Comparison of ENCODE assay signal across 27 cellular contexts in genomic region chr16:1917056-1917664, GRCh38. TPM values are rescaled to one million over a fixed set of nuclear protein-coding genes. Genes with fewer than 3 reads are reported as not detected.
DNase-seq lines count a peak whose midpoint lies in the region; ATAC-seq and TF ChIP-seq lines count a peak whose summit lies in the region.
"Had no signal": no experiment of that assay in that cellular context is flagged by ENCODE, and none has a peak within 500 bp of the region (broad histone marks: within the 10 kb centered on the region; RNA-seq: fewer than 3 reads in every experiment).

No MANE protein-coding gene starts in this region.

- H2AFZ ChIP-seq in GM23338 (no peak overlapping the region; the same call in 1 of the 2 replicates), neuronal stem cell (ENCODE audit: low read length) (no peak overlapping the region)

- H2BK15ac ChIP-seq in neuronal stem cell (ENCODE audit: low read length) = peak overlapping the region; percentile 6

- peaks cover 27% of the 10 kb centered on the region for H3K4me1 ChIP-seq in GM23338 (ENCODE audit: insufficient read depth)
- H3K4me1 ChIP-seq in HUES6 (ENCODE audit: control insufficient read depth, insufficient read depth, low read length) = peaks cover 49% of the 10 kb centered on the region
- peaks cover 33 to 81% (median 36%) of the 10 kb centered on the region in 3 donors for H3K4me1 ChIP-seq in esophagus squamous epithelium
- peaks cover 18 to 40% of the 10 kb centered on the region in 2 donors for H3K4me1 ChIP-seq in neuronal stem cell (ENCODE audit: control insufficient read depth in 2 of 2, insufficient read depth in 1 of 2, low read depth in 1 of 2, low read length in 2 of 2)
- H3K4me1 ChIP-seq: SJSA1 had no signal

- TF ChIP-seq CTCF in GM23338 (conservative IDR thresholded peaks at IDR 0.05; ENCODE audit: low read depth in 2 of 2) = no peak
- no peak for TF ChIP-seq CTCF in esophagus squamous epithelium (IDR thresholded peaks at IDR 0.05)
- no peak for TF ChIP-seq CTCF in coronary artery (IDR thresholded peaks at IDR 0.05)

- H3K4ac ChIP-seq in neuronal stem cell (ENCODE audit: low read length) = no peak overlapping the region

- H2AK5ac ChIP-seq in neuronal stem cell (ENCODE audit: low read depth, low read length) = peak overlapping the region; percentile 16

- H3K4me3 ChIP-seq in GM23338 (peak overlapping the region; percentile 54), HUES6 (ENCODE audit: low read depth, low read length) (peak overlapping the region; percentile 49), esophagus squamous epithelium (peak overlapping the region; percentile 10 to 55 (median 52)), neuronal stem cell (ENCODE audit: low read length in 2 of 2) (no peak overlapping the region), coronary artery (no peak overlapping the region)
- H3K4me3 ChIP-seq: cardiac muscle cell, heart right ventricle, SJSA1, thoracic aorta had no signal

- H3K18ac ChIP-seq in neuronal stem cell (ENCODE audit: low read length) = peak overlapping the region; percentile 78

- intact Hi-C loops in esophagus squamous epithelium (cut with DNase I) = no loop called here
- intact Hi-C loops in activated CD4-positive, alpha-beta memory T cell treated with anti-CD3 and anti-CD28 coated beads for 36 hours (cut with micrococcal nuclease) = no loop called here

- H3K27ac ChIP-seq in GM23338 (ENCODE audit: low read depth) (no peak overlapping the region), HUES6 (ENCODE audit: low read depth, low read length) (no peak overlapping the region), esophagus squamous epithelium (peak overlapping the region in 2 of 4 donors; percentile 4 to 33), neuronal stem cell (replicated peaks; ENCODE audit: low read length) (no peak overlapping the region), coronary artery (no peak overlapping the region)
- H3K27ac ChIP-seq: cardiac muscle cell, heart right ventricle, SJSA1, thoracic aorta had no signal

- no peaks in the 10 kb centered on the region; the same call in 2 of the 3 replicates for H3K36me3 Mint-ChIP-seq in GM23338 (ENCODE audit: low read depth)
- H3K36me3 Mint-ChIP-seq in activated CD4-positive, alpha-beta memory T cell treated with anti-CD3 and anti-CD28 coated beads for 36 hours = no peaks in the 10 kb centered on the region
- H3K36me3 Mint-ChIP-seq: stimulated activated memory B cell treated with anti-CD40 and anti-IgM and Interleukin-4, amounts not matched to agents 10 μg/mL and 1 μg/mL and 100 μg/mL, for 72 hours had no signal

- H2BK12ac ChIP-seq in neuronal stem cell (ENCODE audit: low read length) = no peak overlapping the region

- CTCF ChIA-PET in activated CD4-positive, alpha-beta memory T cell treated with anti-CD3 and anti-CD28 coated beads for 36 hours (lab: Charles Lee) = interaction anchor here (0.9 kb wide), 1 partner anchor 135 kb away, joined by 3 read pairs; the partner anchor contains the start of genes NUBP2 and SPSB3

- 0 out of 2 replicates have a peak, but pooled peaks cover 6% of the 10 kb centered on the region for H3F3A ChIP-seq in GM23338 (replicated peaks; ENCODE audit: low read depth)

- no peak; the same call in 2 of the 3 replicates for ATAC-seq in GM23338
- ATAC-seq: activated T-cell treated with anti-CD3 and anti-CD28 coated beads, Interleukin-2, amount 50 U/mL, for 72 hours; heart right ventricle; stimulated activated memory B cell treated with anti-CD40 and anti-IgM and Interleukin-4, amounts not matched to agents 10 μg/mL and 1 μg/mL and 100 μg/mL, for 72 hours had no signal

- H3K14ac ChIP-seq in neuronal stem cell (ENCODE audit: low read length) = no peak overlapping the region

- WGBS in esophagus squamous epithelium, 2 donors = 0 to 2% methylated on average over 2 to 9 of the region's 22 CpGs
- no CpG with 5 or more reads among the region's 22 CpGs for WGBS in neuronal stem cell (ENCODE audit: extremely low coverage in 2 of 2, insufficient read length in 2 of 2, insufficient replicate concordance in 1 of 2), 2 donors

- TF ChIP-seq POLR2A in esophagus squamous epithelium (IDR thresholded peaks at IDR 0.05) = no peak

- peak overlapping the region; percentile 82 for H3K4me2 ChIP-seq in GM23338
- H3K4me2 ChIP-seq in neuronal stem cell (ENCODE audit: insufficient read depth, low read length, poor library complexity, severe bottlenecking) = peak overlapping the region; percentile 89

- H2BK5ac ChIP-seq in neuronal stem cell (ENCODE audit: low read length) = no peak overlapping the region

- H2BK120ac ChIP-seq in neuronal stem cell (ENCODE audit: low read depth, low read length) = no peak overlapping the region

- peaks cover 5% of the 10 kb centered on the region for H3K79me1 ChIP-seq in neuronal stem cell (ENCODE audit: low read depth, low read length)

- no peaks in the 10 kb centered on the region for H3K9me2 ChIP-seq in GM23338 (ENCODE audit: insufficient read depth)

- H3K27me3 ChIP-seq in GM23338 (ENCODE audit: insufficient read depth) = peaks cover 66% of the 10 kb centered on the region
- peaks cover 85% of the 10 kb centered on the region for H3K27me3 ChIP-seq in HUES6 (ENCODE audit: control insufficient read depth, insufficient read depth, low read length)
- peaks cover 11 to 90% (median 17%) of the 10 kb centered on the region in 4 donors for H3K27me3 ChIP-seq in esophagus squamous epithelium
- peaks cover 26 to 87% (median 46%) of the 10 kb centered on the region in 3 experiments for H3K27me3 ChIP-seq in neuronal stem cell (ENCODE audit: control insufficient read depth in 3 of 3, insufficient read depth in 3 of 3, low read depth in 1 of 3, low read length in 3 of 3)

- no peak overlapping the region for H3K27ac Mint-ChIP-seq in GM23338
- H3K27ac Mint-ChIP-seq in activated CD4-positive, alpha-beta memory T cell treated with anti-CD3 and anti-CD28 coated beads for 36 hours = no peak overlapping the region
- H3K27ac Mint-ChIP-seq: activated naive CD4-positive, alpha-beta T cell treated with anti-CD3 and anti-CD28 coated beads for 36 hours; activated T-cell treated with anti-CD3 and anti-CD28 coated beads, Interleukin-2, amount 50 U/mL, for 72 hours; progenitor cell of endocrine pancreas; stimulated activated memory B cell treated with anti-CD40 and anti-IgM and Interleukin-4, amounts not matched to agents 10 μg/mL and 1 μg/mL and 100 μg/mL, for 72 hours had no signal

- POLR2A ChIA-PET in activated CD4-positive, alpha-beta memory T cell treated with anti-CD3 and anti-CD28 coated beads for 36 hours (lab: Charles Lee) = no interaction called here

- H3K27me3 Mint-ChIP-seq in GM23338 (ENCODE audit: insufficient read depth, low read depth, poor library complexity) = peaks cover 75% of the 10 kb centered on the region
- peaks cover 45% of the 10 kb centered on the region for H3K27me3 Mint-ChIP-seq in activated CD4-positive, alpha-beta memory T cell treated with anti-CD3 and anti-CD28 coated beads for 36 hours

- H4K20me1 ChIP-seq in GM23338 (replicated peaks; ENCODE audit: insufficient read depth) = no peaks in the 10 kb centered on the region

- DNase-seq in GM23338 (ENCODE audit: low spot score) = no peak
- no peak for DNase-seq in esophagus squamous epithelium (lab: John Stamatoyannopoulos, UW)
- no peak for DNase-seq in neuronal stem cell (ENCODE audit: low spot score)
- DNase-seq in SW 1271 (lab: John Stamatoyannopoulos, UW) = no peak
- DNase-seq in coronary artery (ENCODE audit: low spot score) = no peak
- no peak for DNase-seq in NCI-H510A treated with DMSO at 0.1 percent for 48 hours (lab: John Stamatoyannopoulos, UW)
- no peak for DNase-seq in activated CD4-positive, alpha-beta memory T cell treated with anti-CD3 and anti-CD28 coated beads for 36 hours
- DNase-seq: activated CD4-positive, alpha-beta T cell treated with anti-CD3 and anti-CD28 coated beads for 4 hours; activated naive CD4-positive, alpha-beta T cell treated with anti-CD3 and anti-CD28 coated beads for 36 hours; activated T-cell treated with anti-CD3 and anti-CD28 coated beads, Interleukin-2, amount 50 U/mL, for 72 hours; amniotic stem cell; GOT3; heart right ventricle; KBM-7; MM.1S; NCI-H1436 had no signal

- H3K23ac ChIP-seq in neuronal stem cell (ENCODE audit: low read depth, low read length, poor library complexity) = peak overlapping the region; percentile 82

- H3K9me3 ChIP-seq in HUES6 (ENCODE audit: control insufficient read depth, insufficient read depth, low read depth, low read length) = no peaks in the 10 kb centered on the region
- H3K9me3 ChIP-seq in esophagus squamous epithelium = no peaks in the 10 kb centered on the region
- H3K9me3 ChIP-seq in neuronal stem cell (replicated peaks in 1 of 2; ENCODE audit: control insufficient read depth in 2 of 2, insufficient read depth in 1 of 2, low read depth in 1 of 2, low read length in 2 of 2) = no peaks in the 10 kb centered on the region
- H3K9me3 ChIP-seq: heart right ventricle, SJSA1, thoracic aorta had no signal

- H3K36me3 ChIP-seq in GM23338 (ENCODE audit: insufficient read depth) (no peaks in the 10 kb centered on the region), HUES6 (ENCODE audit: control insufficient read depth, insufficient read depth, low read length) (no peaks in the 10 kb centered on the region), esophagus squamous epithelium (no peaks in the 10 kb centered on the region), neuronal stem cell (replicated peaks in 1 of 2; ENCODE audit: control insufficient read depth in 2 of 2, insufficient read depth in 2 of 2, low read length in 2 of 2) (no peaks in the 10 kb centered on the region)
- H3K36me3 ChIP-seq: cardiac muscle cell, heart right ventricle, SJSA1, thoracic aorta had no signal

- peaks cover 31% of the 10 kb centered on the region for H3K4me1 Mint-ChIP-seq in GM23338
- H3K4me1 Mint-ChIP-seq in activated CD4-positive, alpha-beta memory T cell treated with anti-CD3 and anti-CD28 coated beads for 36 hours (ENCODE audit: low read depth) = no peaks in the 10 kb centered on the region

- H3K9ac ChIP-seq in HUES6 (ENCODE audit: low read length) (no peak overlapping the region), neuronal stem cell (ENCODE audit: low read depth, low read length, poor library complexity) (no peak overlapping the region)

- H3K9me3 Mint-ChIP-seq in GM23338 = no peaks in the 10 kb centered on the region
- no peaks in the 10 kb centered on the region for H3K9me3 Mint-ChIP-seq in activated CD4-positive, alpha-beta memory T cell treated with anti-CD3 and anti-CD28 coated beads for 36 hours
- H3K9me3 Mint-ChIP-seq: activated naive CD4-positive, alpha-beta T cell treated with anti-CD3 and anti-CD28 coated beads for 36 hours; activated T-cell treated with anti-CD3 and anti-CD28 coated beads, Interleukin-2, amount 50 U/mL, for 72 hours; neural crest cell; stimulated activated memory B cell treated with anti-CD40 and anti-IgM and Interleukin-4, amounts not matched to agents 10 μg/mL and 1 μg/mL and 100 μg/mL, for 72 hours had no signal

- peak overlapping the region; percentile 66 for H3K4me3 Mint-ChIP-seq in GM23338
- H3K4me3 Mint-ChIP-seq in activated CD4-positive, alpha-beta memory T cell treated with anti-CD3 and anti-CD28 coated beads for 36 hours = no peak overlapping the region
- H3K4me3 Mint-ChIP-seq: activated naive CD4-positive, alpha-beta T cell treated with anti-CD3 and anti-CD28 coated beads for 36 hours; activated T-cell treated with anti-CD3 and anti-CD28 coated beads, Interleukin-2, amount 50 U/mL, for 72 hours; neural crest cell; stimulated activated memory B cell treated with anti-CD40 and anti-IgM and Interleukin-4, amounts not matched to agents 10 μg/mL and 1 μg/mL and 100 μg/mL, for 72 hours had no signal

- H3K79me2 ChIP-seq in GM23338 (replicated peaks; ENCODE audit: insufficient read depth) = no peaks in the 10 kb centered on the region

- H4K91ac ChIP-seq in neuronal stem cell (ENCODE audit: low read depth, low read length, poor library complexity) = no peak overlapping the region

- H4K8ac ChIP-seq in neuronal stem cell (ENCODE audit: low read depth, low read length) = no peak overlapping the region

RNA-seq across cellular contexts. Expression of gene HS3ST6, which starts 1.1 kb away (rescaled TPM):
- total RNA-seq in GM23338 (2014; rRNA removed; shearing (Covaris generic)) = not detected in 2 replicates
- 0.17 and 0.21 TPM in 2 replicates for polyA plus RNA-seq in GM23338 (2016; fragmentation: Nextera tagmentation; extraction: Ambion mirVana)
- total RNA-seq in esophagus squamous epithelium = 1 to 10 TPM; 1.6 to 9.9 (median 6.3) TPM
- polyA plus RNA-seq in neuronal stem cell (2013, experiment 1 of 2) = 1.1 TPM
- 1.1 TPM for polyA plus RNA-seq in neuronal stem cell (2013, experiment 2 of 2)
- not detected for total RNA-seq in activated CD4-positive, alpha-beta memory T cell treated with anti-CD3 and anti-CD28 coated beads for 36 hours
- total RNA-seq: activated naive CD4-positive, alpha-beta T cell treated with anti-CD3 and anti-CD28 coated beads for 36 hours; activated T-cell treated with anti-CD3 and anti-CD28 coated beads, Interleukin-2, amount 50 U/mL, for 72 hours; cardiac muscle cell; Daoy; heart right ventricle; liver; mononuclear cell; neural crest cell; SJSA1; T-helper 1 cell treated with Interleukin-12 subunit alpha and Interleukin-12 subunit beta and Interleukin-4 antibody, amounts not matched to agents 30 ng/mL and 1 ng/mL, for 36 hours; thoracic aorta had no signal
- polyA plus RNA-seq: cardiac muscle cell, liver had no signal

RNA-seq across cellular contexts. Expression of gene MSRB1, which starts 25.8 kb away (rescaled TPM):
- total RNA-seq in GM23338 (2014; rRNA removed; shearing (Covaris generic)) = 23.9 and 31.3 TPM in 2 replicates
- polyA plus RNA-seq in GM23338 (2016; fragmentation: Nextera tagmentation; extraction: Ambion mirVana) = 29.6 and 30.4 TPM in 2 replicates
- total RNA-seq in esophagus squamous epithelium = 10 to 100 TPM; 20.1 to 36.4 (median 21.0) TPM
- polyA plus RNA-seq in neuronal stem cell (2013, experiment 1 of 2) = 18.8 TPM
- polyA plus RNA-seq in neuronal stem cell (2013, experiment 2 of 2) = 17.3 TPM
- total RNA-seq in activated CD4-positive, alpha-beta memory T cell treated with anti-CD3 and anti-CD28 coated beads for 36 hours = 10 to 100 TPM; 20.7 to 23.6 TPM

RNA-seq across cellular contexts. Expression of gene RPL3L, which starts 37.3 kb away (rescaled TPM):
- total RNA-seq in GM23338 (2014; rRNA removed; shearing (Covaris generic)) = 0.31 and 0.59 TPM in 2 replicates
- 0.68 and 1.1 TPM in 2 replicates for polyA plus RNA-seq in GM23338 (2016; fragmentation: Nextera tagmentation; extraction: Ambion mirVana)
- not detected for total RNA-seq in esophagus squamous epithelium
- polyA plus RNA-seq in neuronal stem cell (2013, experiment 1 of 2) = 0.06 TPM
- 0.04 TPM for polyA plus RNA-seq in neuronal stem cell (2013, experiment 2 of 2)
- not detected for total RNA-seq in activated CD4-positive, alpha-beta memory T cell treated with anti-CD3 and anti-CD28 coated beads for 36 hours
- total RNA-seq: activated naive CD4-positive, alpha-beta T cell treated with anti-CD3 and anti-CD28 coated beads for 36 hours; cardiac muscle cell; Daoy; liver; mononuclear cell; neural crest cell; progenitor cell of endocrine pancreas; SJSA1; T-helper 1 cell treated with Interleukin-12 subunit alpha and Interleukin-12 subunit beta and Interleukin-4 antibody, amounts not matched to agents 30 ng/mL and 1 ng/mL, for 36 hours; thoracic aorta had no signal

RNA-seq across cellular contexts. Expression of gene NDUFB10, which starts 42.2 kb away (rescaled TPM):
- 244 and 280 TPM in 2 replicates for total RNA-seq in GM23338 (2014; rRNA removed; shearing (Covaris generic))
- 495 and 527 TPM in 2 replicates for polyA plus RNA-seq in GM23338 (2016; fragmentation: Nextera tagmentation; extraction: Ambion mirVana)
- 100 to 1,000 TPM; 172 to 215 (median 189) TPM for total RNA-seq in esophagus squamous epithelium
- polyA plus RNA-seq in neuronal stem cell (2013, experiment 1 of 2) = 135 TPM
- polyA plus RNA-seq in neuronal stem cell (2013, experiment 2 of 2) = 129 TPM
- total RNA-seq in activated CD4-positive, alpha-beta memory T cell treated with anti-CD3 and anti-CD28 coated beads for 36 hours = 100 to 1,000 TPM; 122 to 125 TPM

RNA-seq across cellular contexts. Expression of gene MEIOB, which starts 45.2 kb away (rescaled TPM):
- total RNA-seq in GM23338 (2014; rRNA removed; shearing (Covaris generic)) = 6.3 and 7.3 TPM in 2 replicates
- 7.7 and 8.7 TPM in 2 replicates for polyA plus RNA-seq in GM23338 (2016; fragmentation: Nextera tagmentation; extraction: Ambion mirVana)
- under 1 TPM in 1 of 4 donors, not detected in 3; 0.76 TPM for total RNA-seq in esophagus squamous epithelium
- polyA plus RNA-seq in neuronal stem cell (2013, experiment 1 of 2) = 1.5 TPM
- 1.8 TPM for polyA plus RNA-seq in neuronal stem cell (2013, experiment 2 of 2)
- not detected for total RNA-seq in activated CD4-positive, alpha-beta memory T cell treated with anti-CD3 and anti-CD28 coated beads for 36 hours
- total RNA-seq: Daoy; heart right ventricle; mononuclear cell; neural crest cell; progenitor cell of endocrine pancreas; SJSA1; T-helper 1 cell treated with Interleukin-12 subunit alpha and Interleukin-12 subunit beta and Interleukin-4 antibody, amounts not matched to agents 30 ng/mL and 1 ng/mL, for 36 hours; thoracic aorta had no signal
- polyA plus RNA-seq: cardiac muscle cell, heart right ventricle had no signal

Comparison
In these comparisons a context has a peak if more than half of its experiments do, and no peak if none do; other contexts are left out.
1. H3K4me3 ChIP-seq: peak in GM23338 (single experiment), HUES6 (single experiment) and esophagus squamous epithelium (4 of 4); none in neuronal stem cell (0 of 2) and coronary artery (single experiment).